8 cellular contexts compared by ENCODE assay signal in genomic region chr12:120194534-120195395, GRCh38. TPM values are rescaled to one million over a fixed set of nuclear protein-coding genes. Genes with fewer than 3 reads are reported as not detected.
DNase-seq lines count a peak whose midpoint lies in the region; ATAC-seq lines count a peak whose summit lies in the region.

GCN1 (minus strand) TSS chr12:120194715; CDS start chr12:120194697, 18 bp downstream.

- H3K36me3 ChIP-seq in ACC112 (ENCODE audit: insufficient read depth, low read length): peaks cover 31% of the 10 kb centered on the region

- no peaks in the 10 kb centered on the region for H3K27me3 ChIP-seq in ACC112 (ENCODE audit: insufficient read depth, low read length)

- peak within 1 kb of the TSS; percentile 68 for H2AFZ ChIP-seq in ACC112 (ENCODE audit: low read length, unreplicated experiment)

- H3K79me2 ChIP-seq in ACC112 (ENCODE audit: control insufficient read depth, insufficient read depth, low read length, unreplicated experiment): peaks cover 87% of the 10 kb centered on the region

- intact Hi-C loops in left colon (cut with DNase I, micrococcal nuclease): no loop called here

- DNase-seq in NCI-H446 treated with DMSO at 0.1 percent for 48 hours (lab: John Stamatoyannopoulos, UW) (peak; percentile 26), left colon (peak; percentile 76 to 88)
- DNase-seq in activated CD4-positive, alpha-beta T cell treated with anti-CD3 and anti-CD28 coated beads for 4 hours: peak; percentile 84 to 86
- peak; percentile 86 to 90 for DNase-seq in stimulated activated CD4-positive, alpha-beta T cell treated with anti-CD3 and anti-CD28 coated beads, Interleukin-1b, Interleukin-23, amount 100 ng/mL, for 4 hours (ENCODE audit: low read depth in 2 of 2)

- H3K27ac ChIP-seq in ACC112 (ENCODE audit: low read depth, low read length) (peak within 1 kb of the TSS; percentile 91), cingulate gyrus (ENCODE audit: low read depth, low read length) (peak within 1 kb of the TSS; percentile 95)

- peaks cover 46% of the 10 kb centered on the region for H3K4me1 ChIP-seq in ACC112 (ENCODE audit: control insufficient read depth, insufficient read depth, low read length, unreplicated experiment)

- ATAC-seq in GM18520 (IDR thresholded peaks at IDR 0.05; ENCODE audit: unreplicated experiment) (peak; percentile 62), HG03066 (IDR thresholded peaks at IDR 0.05; ENCODE audit: low read depth, unreplicated experiment) (peak; percentile 85), left colon (peak; percentile 93)

- H3K4me3 ChIP-seq in ACC112 (ENCODE audit: low read depth, low read length): peak within 1 kb of the TSS; percentile 86

RNA-seq across cellular contexts. Expression of gene GCN1, which starts in this region (rescaled TPM):
- total RNA-seq in left colon: 10 to 100 TPM; 61.3 to 78.8 TPM

Comparison
In these comparisons a context has a peak if more than half of its experiments do, and no peak if none do; other contexts are left out.
1. Peak in every context shown above with its lines: DNase-seq, ATAC-seq, H3K4me3 ChIP-seq and H3K27ac ChIP-seq.
2. DNase-seq: peak in every context shown above with its lines; median percentile 88 in stimulated activated CD4-positive, alpha-beta T cell treated with anti-CD3 and anti-CD28 coated beads, Interleukin-1b, Interleukin-23, amount 100 ng/mL, for 4 hours; 85 in activated CD4-positive, alpha-beta T cell treated with anti-CD3 and anti-CD28 coated beads for 4 hours; 82 in left colon; 26 in NCI-H446 treated with DMSO at 0.1 percent for 48 hours.